ENCODE assay signal across 1 cellular context in the genomic region with DNA sequence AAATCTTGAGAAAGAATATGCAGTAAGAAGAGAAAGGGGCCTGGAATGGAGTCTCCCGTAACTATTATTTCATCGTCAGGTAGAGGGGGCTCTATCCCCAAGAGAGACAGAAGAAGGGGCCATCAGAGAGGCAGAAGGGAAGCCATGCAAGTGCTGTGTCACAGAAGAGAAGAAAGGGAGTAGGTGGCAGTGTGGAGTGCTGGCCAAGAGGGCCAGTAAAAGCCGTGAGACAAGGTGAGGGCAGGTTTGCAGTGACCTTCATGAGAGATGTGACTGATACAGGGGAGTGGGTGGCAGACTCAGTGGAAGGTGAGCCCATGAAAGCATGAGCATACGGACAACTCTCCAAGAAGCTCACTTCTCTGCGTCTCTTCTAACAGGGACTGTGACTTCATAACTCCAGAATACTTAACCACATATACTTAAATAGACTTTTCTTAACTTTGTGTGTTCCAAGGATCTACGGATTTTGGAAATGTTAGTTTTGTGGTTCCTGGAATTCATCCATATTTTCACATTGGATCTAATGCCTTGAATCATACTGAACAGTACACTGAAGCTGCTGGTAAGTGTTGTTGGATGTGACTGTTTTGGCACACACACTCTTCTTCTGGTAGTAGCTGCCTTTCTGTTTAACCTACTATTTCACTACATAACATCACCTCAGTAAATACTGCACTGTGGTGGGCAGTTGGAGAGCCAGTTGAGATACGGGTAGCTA.
TF ChIP-seq lines count a peak whose summit lies in the region.

No MANE protein-coding gene starts in this region.

TF ChIP-seq in WTC11, 78 proteins besides CTCF, POLR2A, EP300 and RAD21 (continued from another document):
- TF ChIP-seq, protein P1, sequence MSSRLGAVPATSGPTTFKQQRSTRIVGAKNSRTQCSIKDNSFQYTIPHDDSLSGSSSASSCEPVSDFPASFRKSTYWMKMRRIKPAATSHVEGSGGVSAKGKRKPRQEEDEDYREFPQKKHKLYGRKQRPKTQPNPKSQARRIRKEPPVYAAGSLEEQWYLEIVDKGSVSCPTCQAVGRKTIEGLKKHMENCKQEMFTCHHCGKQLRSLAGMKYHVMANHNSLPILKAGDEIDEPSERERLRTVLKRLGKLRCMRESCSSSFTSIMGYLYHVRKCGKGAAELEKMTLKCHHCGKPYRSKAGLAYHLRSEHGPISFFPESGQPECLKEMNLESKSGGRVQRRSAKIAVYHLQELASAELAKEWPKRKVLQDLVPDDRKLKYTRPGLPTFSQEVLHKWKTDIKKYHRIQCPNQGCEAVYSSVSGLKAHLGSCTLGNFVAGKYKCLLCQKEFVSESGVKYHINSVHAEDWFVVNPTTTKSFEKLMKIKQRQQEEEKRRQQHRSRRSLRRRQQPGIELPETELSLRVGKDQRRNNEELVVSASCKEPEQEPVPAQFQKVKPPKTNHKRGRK (CRISPR knock-in tag; IDR thresholded peaks at IDR 0.05; ENCODE audit: borderline replicate concordance) = no peak
